Comparison of ENCODE assay signal across 9 cellular contexts in genomic region chr10:92567952-92568600, GRCh38. TPM values are rescaled to one million over a fixed set of nuclear protein-coding genes. Genes with fewer than 3 reads are reported as not detected.
DNase-seq lines count a peak whose midpoint lies in the region; ATAC-seq, FAIRE-seq and TF ChIP-seq lines count a peak whose summit lies in the region.
"Had no signal": no experiment of that assay in that cellular context is flagged by ENCODE, and none has a peak within 500 bp of the region (broad histone marks: within the 10 kb centered on the region; RNA-seq: fewer than 3 reads in every experiment).

No MANE protein-coding gene starts in this region.

- H3K79me2 ChIP-seq in PC-9 (ENCODE audit: low read depth) = peaks cover 77% of the 10 kb centered on the region

- POLR2A ChIA-PET in PC-9 (lab: Charles Lee; ENCODE audit: unreplicated experiment) = interaction anchor here (0.7 kb wide), 1 partner anchor 420 kb away, joined by 4 read pairs; no protein-coding TSS in a partner anchor

- no peaks in the 10 kb centered on the region for H3K27me3 ChIP-seq in PC-9 (ENCODE audit: insufficient read depth, low read depth)

- H3K36me3 ChIP-seq in PC-9 (ENCODE audit: low read depth) = no peaks in the 10 kb centered on the region

- peak; percentile 80 for FAIRE-seq in GM12891 (lab: Jason Lieb, UNC)
- peak; percentile 92 for FAIRE-seq in H54 (lab: Jason Lieb, UNC)

- H3F3A ChIP-seq in PC-9 (ENCODE audit: insufficient read depth, low read depth) = peaks cover 5% of the 10 kb centered on the region; the same call in 1 of the 2 replicates

- peaks cover 27% of the 10 kb centered on the region for H3K4me1 ChIP-seq in PC-9 (replicated peaks; ENCODE audit: insufficient read depth)

- DNase-seq in GM12891 (ENCODE audit: insufficient read length, low spot score) (no peak), H54 (ENCODE audit: insufficient read length, low spot score) (peak; percentile 71), PC-9 (peak in 1 of 2 experiments; percentile 79), iPS-NIHi7 (ENCODE audit: extremely low spot score) (peak; percentile 36), foreskin melanocyte (no peak)
- DNase-seq in activated CD4-positive, alpha-beta T cell treated with anti-CD3 and anti-CD28 coated beads, Interleukin-2, amount 50 U/mL, for 48 hours = no peak
- DNase-seq: NCI-H1694 had no signal

- H3K4me2 ChIP-seq in PC-9 = peak overlapping the region; percentile 67

- no peaks in the 10 kb centered on the region for H3K9me3 ChIP-seq in PC-9 (ENCODE audit: insufficient read depth, low read depth)

- TF ChIP-seq POLR2A in GM12891 (IDR thresholded peaks at IDR 0.05; ENCODE audit: low read depth, low read length) = no peak
- no peak for TF ChIP-seq POLR2A in H54 (IDR thresholded peaks at IDR 0.05; ENCODE audit: low read depth, low read length)

- intact Hi-C loops in PC-9 (cut with micrococcal nuclease; ENCODE audit: unreplicated experiment) = no loop called here

- H4K20me1 ChIP-seq in PC-9 (ENCODE audit: insufficient read depth) = no peaks in the 10 kb centered on the region

- H3K9me2 ChIP-seq in PC-9 (ENCODE audit: insufficient read depth) = no peaks in the 10 kb centered on the region

- no TSS peak for BruUV-seq in PC-9 (replicated peaks; lab: Mats Ljungman, UMichigan)

- CTCF ChIA-PET in PC-9 (lab: Charles Lee) = no interaction called here

- no peak overlapping the region for H3K4me3 ChIP-seq in PC-9

- no peak for TF ChIP-seq CTCF in PC-9 (conservative IDR thresholded peaks at IDR 0.05)

- peak overlapping the region; percentile 52 for H3K27ac ChIP-seq in PC-9

- H2AFZ ChIP-seq in PC-9 = no peak overlapping the region

- ATAC-seq in HG03354 (IDR thresholded peaks at IDR 0.05; ENCODE audit: poor library complexity, severe bottlenecking, unreplicated experiment) = no peak
- no peak for ATAC-seq in GM19455 (IDR thresholded peaks at IDR 0.05; ENCODE audit: unreplicated experiment)

TF ChIP-seq in GM12891, 5 proteins besides CTCF, POLR2A, EP300 and RAD21:
- TF ChIP-seq POLR2AphosphoS5 (IDR thresholded peaks at IDR 0.05; ENCODE audit: low read depth, low read length) = no peak
- TF ChIP-seq SPI1 (IDR thresholded peaks at IDR 0.05; ENCODE audit: low read depth, low read length) = no peak
- TF ChIP-seq TAF1 (IDR thresholded peaks at IDR 0.05; ENCODE audit: low read depth, low read length) = no peak
- no peak for TF ChIP-seq POU2F2 (IDR thresholded peaks at IDR 0.05; ENCODE audit: low read depth, low read length)
- TF ChIP-seq PAX5 (IDR thresholded peaks at IDR 0.05; ENCODE audit: insufficient read depth, low read length, severe bottlenecking) = no peak
TF ChIP-seq in GM12891: peak in this region for 0.

RNA-seq across cellular contexts. Expression of gene IDE, which starts 5.8 kb away (rescaled TPM):
- 9.1 TPM for polyA plus RNA-seq in GM12891 (2012; ENCODE audit: low read depth, missing spikeins)
- 26.5 and 41.2 TPM in 2 replicates for total RNA-seq in PC-9 (2021)

RNA-seq across cellular contexts. Expression of gene KIF11, which starts 24.9 kb away (rescaled TPM):
- 17.3 TPM for polyA plus RNA-seq in GM12891 (2012; ENCODE audit: low read depth, missing spikeins)
- 21.7 and 35.7 TPM in 2 replicates for total RNA-seq in PC-9 (2021)

Comparison
In these comparisons a context has a peak if more than half of its experiments do, and no peak if none do; other contexts are left out.
1. DNase-seq: peak in H54 (single experiment) and iPS-NIHi7 (single experiment); none in GM12891 (single experiment), foreskin melanocyte (single experiment) and activated CD4-positive, alpha-beta T cell treated with anti-CD3 and anti-CD28 coated beads, Interleukin-2, amount 50 U/mL, for 48 hours (0 of 2).